1 cellular context compared by ENCODE assay signal in genomic region chr2:1748176-1748740, GRCh38.
TF ChIP-seq lines count a peak whose summit lies in the region.

No MANE protein-coding gene starts in this region.

TF ChIP-seq in GM23338, 12 proteins besides CTCF, POLR2A, EP300 and RAD21 (continued from another document):
- TF ChIP-seq ZNF462 (CRISPR knock-in tag; IDR thresholded peaks at IDR 0.05), result no peak
- no peak for TF ChIP-seq REST (IDR thresholded peaks at IDR 0.05; ENCODE audit: unreplicated experiment)
- TF ChIP-seq EZH2phosphoT487 (IDR thresholded peaks at IDR 0.05; ENCODE audit: unreplicated experiment), result no peak
- no peak for TF ChIP-seq EZH2 (IDR thresholded peaks at IDR 0.05; ENCODE audit: low read depth, unreplicated experiment)
- no peak for TF ChIP-seq NANOG (IDR thresholded peaks at IDR 0.05; ENCODE audit: borderline replicate concordance)
- TF ChIP-seq JUNB (IDR thresholded peaks at IDR 0.05; ENCODE audit: unreplicated experiment), result no peak
- TF ChIP-seq POLR2AphosphoS5 (IDR thresholded peaks at IDR 0.05; ENCODE audit: low read depth), result no peak
- TF ChIP-seq ZNF331 (CRISPR knock-in tag; IDR thresholded peaks at IDR 0.05; ENCODE audit: low read depth), result no peak
- TF ChIP-seq ETS1 (IDR thresholded peaks at IDR 0.05), result no peak
